Comparison of ENCODE assay signal across 1 cellular context in the genomic region with DNA sequence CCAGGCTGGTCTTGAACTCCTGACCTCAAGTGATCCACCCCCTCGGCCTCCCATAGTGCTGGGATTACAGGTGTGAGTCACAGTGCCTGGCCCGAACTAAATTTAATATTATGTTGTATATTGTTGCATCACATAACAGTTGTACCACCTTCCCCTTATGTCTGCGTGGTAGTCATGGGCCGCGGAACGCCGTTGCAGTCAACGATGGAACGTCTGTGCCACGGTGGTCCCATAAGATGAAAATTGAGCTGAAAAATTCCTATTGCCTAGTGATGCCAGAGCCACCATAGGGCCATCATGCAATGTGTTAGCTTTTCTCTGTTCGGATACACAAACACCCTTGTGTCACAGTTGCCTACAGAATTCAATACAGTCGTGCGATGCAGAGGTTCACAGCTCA.
TF ChIP-seq lines count a peak whose summit lies in the region.

No MANE protein-coding gene starts in this region.

TF ChIP-seq in H1, 55 proteins besides CTCF, POLR2A, EP300 and RAD21 (continued from another document):
- TF ChIP-seq CHD7 (IDR thresholded peaks at IDR 0.05; ENCODE audit: insufficient replicate concordance, low read length) (no peak), POLR2AphosphoS5 (IDR thresholded peaks at IDR 0.05; ENCODE audit: low read depth, low read length) (no peak), KDM1A (IDR thresholded peaks at IDR 0.05; ENCODE audit: borderline replicate concordance, low read length) (no peak), SP2 (IDR thresholded peaks at IDR 0.05; ENCODE audit: low read length) (no peak), BRCA1 (IDR thresholded peaks at IDR 0.05; ENCODE audit: low read depth, low read length) (no peak), RBBP5 (IDR thresholded peaks at IDR 0.05; ENCODE audit: borderline replicate concordance, low read depth, low read length) (no peak)
- TF ChIP-seq, protein P1, sequence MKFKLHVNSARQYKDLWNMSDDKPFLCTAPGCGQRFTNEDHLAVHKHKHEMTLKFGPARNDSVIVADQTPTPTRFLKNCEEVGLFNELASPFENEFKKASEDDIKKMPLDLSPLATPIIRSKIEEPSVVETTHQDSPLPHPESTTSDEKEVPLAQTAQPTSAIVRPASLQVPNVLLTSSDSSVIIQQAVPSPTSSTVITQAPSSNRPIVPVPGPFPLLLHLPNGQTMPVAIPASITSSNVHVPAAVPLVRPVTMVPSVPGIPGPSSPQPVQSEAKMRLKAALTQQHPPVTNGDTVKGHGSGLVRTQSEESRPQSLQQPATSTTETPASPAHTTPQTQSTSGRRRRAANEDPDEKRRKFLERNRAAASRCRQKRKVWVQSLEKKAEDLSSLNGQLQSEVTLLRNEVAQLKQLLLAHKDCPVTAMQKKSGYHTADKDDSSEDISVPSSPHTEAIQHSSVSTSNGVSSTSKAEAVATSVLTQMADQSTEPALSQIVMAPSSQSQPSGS (IDR thresholded peaks at IDR 0.05; ENCODE audit: low read length), result no peak
